8 cellular contexts compared by ENCODE assay signal in the genomic region with DNA sequence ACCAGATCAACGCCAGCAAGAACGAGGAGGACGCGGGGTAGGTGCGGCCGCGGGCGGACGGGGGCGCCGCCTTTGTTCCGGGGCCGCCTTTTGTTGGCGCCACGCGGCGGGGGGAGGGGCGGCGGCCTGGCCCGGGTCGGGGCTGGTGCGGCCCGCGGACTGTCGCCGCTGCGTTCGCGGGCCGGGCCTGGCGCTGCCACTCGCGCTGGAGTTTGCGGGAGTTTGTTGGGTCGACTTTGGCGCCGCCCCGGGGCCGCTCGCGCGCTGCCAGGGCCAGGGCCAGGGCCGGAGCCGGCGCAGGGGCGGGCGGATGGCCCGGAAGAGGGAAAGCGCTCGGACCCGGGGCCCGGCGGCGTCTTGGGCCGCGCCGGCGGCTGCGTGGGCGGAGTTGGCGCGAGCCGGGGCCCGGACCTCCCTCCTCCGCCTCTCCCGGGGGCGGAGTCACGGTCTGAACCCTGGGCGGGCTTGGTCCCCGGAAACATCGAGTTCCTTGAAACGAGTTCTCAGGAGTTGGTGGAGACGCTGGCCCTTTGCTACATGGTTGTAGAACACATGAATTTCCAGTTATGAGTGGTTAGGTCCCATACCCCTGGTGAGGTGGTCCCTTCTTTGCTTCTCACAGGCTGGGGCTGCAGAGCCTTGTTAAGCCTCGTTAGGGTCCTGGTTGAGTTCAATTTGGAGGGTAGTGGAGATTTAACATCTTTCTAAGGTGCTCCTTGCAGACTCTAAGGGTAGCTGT. TPM values are rescaled to one million over a fixed set of nuclear protein-coding genes. Genes with fewer than 3 reads are reported as not detected.
DNase-seq lines count a peak whose midpoint lies in the region; ATAC-seq and TF ChIP-seq lines count a peak whose summit lies in the region.

No MANE protein-coding gene starts in this region.

- H3K27ac ChIP-seq in DOHH2 (ENCODE audit: low read depth, low read length) (peak overlapping the region; percentile 71), HUES64 (ENCODE audit: low read depth, low read length) (peak overlapping the region; percentile 83), SU-DHL-6 (ENCODE audit: low read depth, low read length) (peak overlapping the region; percentile 91), adipose tissue (ENCODE audit: low read depth, low read length) (peak overlapping the region; percentile 84), prostate gland (peak overlapping the region; percentile 75 to 88)

- H3K9me2 ChIP-seq in DOHH2 (replicated peaks; ENCODE audit: control insufficient read depth, low read length) (no peaks in the 10 kb centered on the region), SU-DHL-6 (replicated peaks; ENCODE audit: insufficient read depth, low read length) (no peaks in the 10 kb centered on the region)

- H2AFZ ChIP-seq in SU-DHL-6 (ENCODE audit: low read depth, low read length, severe bottlenecking) = no peak overlapping the region

- TF ChIP-seq CTCF in DOHH2 (IDR thresholded peaks at IDR 0.05; ENCODE audit: low read depth, low read length, poor library complexity, severe bottlenecking) (no peak), SU-DHL-6 (IDR thresholded peaks at IDR 0.05; ENCODE audit: insufficient read depth, low read length, poor library complexity, severe bottlenecking) (no peak), prostate gland (IDR thresholded peaks at IDR 0.05) (peak in 1 of 4 experiments; percentile 6)

- peak overlapping the region; percentile 90 for H3K4me2 ChIP-seq in DOHH2 (ENCODE audit: low read length)
- peak overlapping the region; percentile 97 for H3K4me2 ChIP-seq in SU-DHL-6 (ENCODE audit: low read depth, low read length, poor library complexity, severe bottlenecking)

- ATAC-seq in GM21423 (IDR thresholded peaks at IDR 0.05; ENCODE audit: unreplicated experiment) (peak; percentile 60), left cardiac atrium (peak; percentile 68 to 78)

- H3K27me3 ChIP-seq in DOHH2 (ENCODE audit: control insufficient read depth, low read length) (no peaks in the 10 kb centered on the region), HUES64 (ENCODE audit: insufficient read depth, low read length) (0 out of 2 replicates have a peak, but pooled peaks cover 5% of the 10 kb centered on the region), SU-DHL-6 (ENCODE audit: low read length) (no peaks in the 10 kb centered on the region), prostate gland (replicated peaks; ENCODE audit: insufficient read depth) (no peaks in the 10 kb centered on the region)

- no peak for TF ChIP-seq POLR2A in prostate gland (IDR thresholded peaks at IDR 0.05)

- DNase-seq in left cardiac atrium (peak; percentile 84), prostate gland (ENCODE audit: low spot score) (peak; percentile 75), ureter (ENCODE audit: low spot score) (peak; percentile 86)

- WGBS in HUES64 = under 1% methylated on average over 74 of the region's 74 CpGs
- WGBS in adipose tissue, 3 donors = 0 to 1% (median 1%) methylated on average over 45 to 74 of the region's 74 CpGs
- under 1% methylated on average over 66 of the region's 74 CpGs for WGBS in prostate gland

- peak overlapping the region; percentile 99 for H3K9ac ChIP-seq in HUES64 (ENCODE audit: low read depth, low read length)
- peak overlapping the region; percentile 100 for H3K9ac ChIP-seq in SU-DHL-6 (ENCODE audit: low read length)

- peaks cover 70% of the 10 kb centered on the region for H3K79me2 ChIP-seq in DOHH2 (ENCODE audit: control insufficient read depth, low read length)
- H3K79me2 ChIP-seq in SU-DHL-6 (ENCODE audit: insufficient read depth, low read length) = peaks cover 48% of the 10 kb centered on the region

- H3K36me3 ChIP-seq in DOHH2 (ENCODE audit: control insufficient read depth, low read length) (peaks cover 55% of the 10 kb centered on the region), HUES64 (ENCODE audit: insufficient read depth, low read length) (peaks cover 49% of the 10 kb centered on the region), SU-DHL-6 (ENCODE audit: low read length) (peaks cover 42% of the 10 kb centered on the region), prostate gland (peaks cover 8 to 14% of the 10 kb centered on the region in 2 donors)

- intact Hi-C loops in left cardiac atrium (cut with DNase I) (no loop called here), prostate gland (cut with DNase I) (no loop called here)

- peaks cover 42% of the 10 kb centered on the region for H4K20me1 ChIP-seq in DOHH2 (ENCODE audit: control insufficient read depth, insufficient read depth, low read depth, low read length)
- H4K20me1 ChIP-seq in SU-DHL-6 (ENCODE audit: low read depth, low read length) = peaks cover 40% of the 10 kb centered on the region

- H3K4me3 ChIP-seq in DOHH2 (ENCODE audit: low read length) = peak overlapping the region; percentile 90
- H3K4me3 ChIP-seq in HUES64 (ENCODE audit: low read length) = peak overlapping the region; percentile 97
- H3K4me3 ChIP-seq in SU-DHL-6 (ENCODE audit: insufficient read depth, low read length, poor library complexity, severe bottlenecking) = peak overlapping the region; percentile 96
- H3K4me3 ChIP-seq in prostate gland = peak overlapping the region; percentile 90 to 95

- H3K4me1 ChIP-seq in DOHH2 (ENCODE audit: control insufficient read depth, low read length) (peaks cover 26% of the 10 kb centered on the region), HUES64 (ENCODE audit: insufficient read depth, low read length) (peaks cover 13% of the 10 kb centered on the region), prostate gland (replicated peaks) (peaks cover 13% of the 10 kb centered on the region)

- H3K9me3 ChIP-seq in DOHH2 (ENCODE audit: control insufficient read depth, insufficient read depth, low read length) (no peaks in the 10 kb centered on the region), HUES64 (ENCODE audit: insufficient read depth, low read depth, low read length) (no peaks in the 10 kb centered on the region), SU-DHL-6 (ENCODE audit: insufficient read depth, low read length) (no peaks in the 10 kb centered on the region), prostate gland (no peaks in the 10 kb centered on the region)

- H3F3A ChIP-seq in DOHH2 (ENCODE audit: control insufficient read depth, insufficient read depth) (peaks cover 49% of the 10 kb centered on the region), SU-DHL-6 (ENCODE audit: insufficient read depth) (peaks cover 49% of the 10 kb centered on the region)

RNA-seq across cellular contexts. Expression of a gene that starts 0.8 kb away (rescaled TPM):
- 399 TPM for polyA plus RNA-seq in HUES64 (2013, experiment 1 of 2)
- polyA plus RNA-seq in HUES64 (2013, experiment 2 of 2) = 387 TPM
- 100 to 1,000 TPM in 2 of 3 donors, 10 to 100 TPM in 1; 25.0 to 133 (median 111) TPM for polyA plus RNA-seq in adipose tissue
- total RNA-seq in left cardiac atrium (100 to 1,000 TPM in 1 of 2 donors, 10 to 100 TPM in 1; 81.3 to 141 TPM), prostate gland (100 to 1,000 TPM in 1 of 2 donors, 10 to 100 TPM in 1; 73.1 to 104 TPM), ureter (180 TPM)

RNA-seq across cellular contexts. Expression of a gene that starts 18.0 kb away (rescaled TPM):
- polyA plus RNA-seq in HUES64 (2013, experiment 1 of 2) = not detected
- polyA plus RNA-seq in HUES64 (2013, experiment 2 of 2) = not detected
- polyA plus RNA-seq in adipose tissue = not detected
- total RNA-seq in left cardiac atrium (not detected), prostate gland (1 to 10 TPM in 1 of 2 donors, not detected in 1; 2.8 TPM), ureter (not detected)

RNA-seq across cellular contexts. Expression of a gene that starts 27.4 kb away (rescaled TPM):
- polyA plus RNA-seq in HUES64 (2013, experiment 1 of 2) = 12.5 TPM
- 13.5 TPM for polyA plus RNA-seq in HUES64 (2013, experiment 2 of 2)
- polyA plus RNA-seq in adipose tissue = 10 to 100 TPM; 32.0 to 76.5 (median 65.5) TPM
- total RNA-seq in left cardiac atrium (10 to 100 TPM; 43.6 to 53.5 TPM), prostate gland (100 to 1,000 TPM in 1 of 2 donors, 10 to 100 TPM in 1; 43.4 to 135 TPM), ureter (132 TPM)

RNA-seq across cellular contexts. Expression of a gene that starts 51.5 kb away (rescaled TPM):
- 215 TPM for polyA plus RNA-seq in HUES64 (2013, experiment 1 of 2)
- polyA plus RNA-seq in HUES64 (2013, experiment 2 of 2) = 188 TPM
- 100 to 1,000 TPM; 119 to 208 (median 201) TPM for polyA plus RNA-seq in adipose tissue
- total RNA-seq in left cardiac atrium (10 to 100 TPM; 78.3 to 89.5 TPM), prostate gland (100 to 1,000 TPM; 270 to 284 TPM), ureter (183 TPM)

Comparison
In these comparisons a context has a peak if more than half of its experiments do, and no peak if none do; other contexts are left out.
1. Peak in every context shown above with its lines: DNase-seq, ATAC-seq, H3K4me3 ChIP-seq and H3K27ac ChIP-seq.